Comparison of ENCODE assay signal across 11 cellular contexts in genomic region chr21:42561742-42562141, GRCh38. TPM values are rescaled to one million over a fixed set of nuclear protein-coding genes. Genes with fewer than 3 reads are reported as not detected.
DNase-seq lines count a peak whose midpoint lies in the region; ATAC-seq and TF ChIP-seq lines count a peak whose summit lies in the region.
"Had no signal": no experiment of that assay in that cellular context is flagged by ENCODE, and none has a peak within 500 bp of the region (broad histone marks: within the 10 kb centered on the region; RNA-seq: fewer than 3 reads in every experiment).

No MANE protein-coding gene starts in this region.

- peaks cover 5% of the 10 kb centered on the region for H3K4me1 ChIP-seq in lower lobe of right lung
- H3K4me1 ChIP-seq in psoas muscle = no peaks in the 10 kb centered on the region

- DNase-seq in GM06990 (ENCODE audit: extremely low read depth, insufficient read length) (peak; percentile 55), NCI-H2196 (lab: John Stamatoyannopoulos, UW; ENCODE audit: unreplicated experiment) (peak; percentile 70), lower lobe of right lung (peak; percentile 44), osteocyte (ENCODE audit: extremely low spot score, unreplicated experiment) (no peak), psoas muscle (no peak), omental fat pad (ENCODE audit: low spot score) (no peak)
- DNase-seq in stimulated activated CD4-positive, alpha-beta T cell treated with anti-CD3 and anti-CD28 coated beads, Interleukin-2, amount 100 ng/mL, for 48 hours = no peak
- DNase-seq: activated CD4-positive, alpha-beta T cell treated with anti-CD3 and anti-CD28 coated beads, Interleukin-2, amount 10 ng/mL, durations not matched to agents 24 days and 14 days; NCI-H524; substantia nigra had no signal

- H3K36me3 Mint-ChIP-seq in osteocyte (ENCODE audit: unreplicated experiment) = peaks cover 27% of the 10 kb centered on the region

- H3K9me3 ChIP-seq in lower lobe of right lung (no peaks in the 10 kb centered on the region), psoas muscle (no peaks in the 10 kb centered on the region)

- H3K36me3 ChIP-seq in GM06990 (ENCODE audit: control insufficient read depth, insufficient read depth, low read length) (peaks cover 6% of the 10 kb centered on the region), lower lobe of right lung (peaks cover 84% of the 10 kb centered on the region), psoas muscle (ENCODE audit: insufficient read depth in 1 of 2, low read depth in 1 of 2) (peaks cover 0 to 94% of the 10 kb centered on the region in 2 donors)

- peaks cover 10% of the 10 kb centered on the region for H3K4me1 Mint-ChIP-seq in osteocyte (ENCODE audit: unreplicated experiment)

- H3K27ac Mint-ChIP-seq in osteocyte (ENCODE audit: unreplicated experiment) = no peak overlapping the region
- H3K27ac Mint-ChIP-seq: activated CD4-positive, alpha-beta T cell treated with anti-CD3 and anti-CD28 coated beads, Interleukin-2, amount 10 ng/mL, durations not matched to agents 24 days and 14 days had no signal

- H3K27ac ChIP-seq in lower lobe of right lung = no peak overlapping the region
- H3K27ac ChIP-seq in psoas muscle = no peak overlapping the region

- intact Hi-C loops in lower lobe of right lung (cut with DNase I) (no loop called here), psoas muscle (cut with DNase I) (no loop called here)

- no peaks in the 10 kb centered on the region for H3K27me3 ChIP-seq in GM06990 (replicated peaks; ENCODE audit: control insufficient read depth, insufficient read depth, low read length)
- H3K27me3 ChIP-seq in lower lobe of right lung (ENCODE audit: low read depth) = no peaks in the 10 kb centered on the region
- H3K27me3 ChIP-seq in psoas muscle (ENCODE audit: insufficient read depth in 3 of 3, low read length in 2 of 3) = no peaks in the 10 kb centered on the region

- H3K4me3 ChIP-seq in GM06990 (replicated peaks; ENCODE audit: low read depth, low read length) (no peak overlapping the region), lower lobe of right lung (no peak overlapping the region), psoas muscle (no peak overlapping the region)

- TF ChIP-seq CTCF in GM06990 (IDR thresholded peaks at IDR 0.05; ENCODE audit: insufficient read depth, low read length, poor library complexity, severe bottlenecking) = no peak
- no peak for TF ChIP-seq CTCF in lower lobe of right lung (IDR thresholded peaks at IDR 0.05)
- no peak for TF ChIP-seq CTCF in osteocyte (IDR thresholded peaks at IDR 0.05)
- TF ChIP-seq CTCF in psoas muscle (IDR thresholded peaks at IDR 0.05) = no peak
- no peak for TF ChIP-seq CTCF in omental fat pad (IDR thresholded peaks at IDR 0.05)

- peak; percentile 68 for ATAC-seq in GM21576 (IDR thresholded peaks at IDR 0.05; ENCODE audit: unreplicated experiment)
- ATAC-seq in lower lobe of right lung = no peak
- no peak for ATAC-seq in psoas muscle
- ATAC-seq in omental fat pad (ENCODE audit: low FRiP score) = no peak

- no peaks in the 10 kb centered on the region for H3K27me3 Mint-ChIP-seq in osteocyte (ENCODE audit: unreplicated experiment)
- H3K27me3 Mint-ChIP-seq: activated CD4-positive, alpha-beta T cell treated with anti-CD3 and anti-CD28 coated beads, Interleukin-2, amount 10 ng/mL, durations not matched to agents 24 days and 14 days had no signal

- H3K9me3 Mint-ChIP-seq in osteocyte (ENCODE audit: unreplicated experiment) = no peaks in the 10 kb centered on the region
- H3K9me3 Mint-ChIP-seq: activated CD4-positive, alpha-beta T cell treated with anti-CD3 and anti-CD28 coated beads, Interleukin-2, amount 10 ng/mL, durations not matched to agents 24 days and 14 days had no signal

- WGBS in psoas muscle, 3 donors = 66 to 83% (median 72%) methylated on average over 11 to 12 of the region's 12 CpGs

- H3K4me3 Mint-ChIP-seq in osteocyte (ENCODE audit: unreplicated experiment) = no peak overlapping the region
- H3K4me3 Mint-ChIP-seq: activated CD4-positive, alpha-beta T cell treated with anti-CD3 and anti-CD28 coated beads, Interleukin-2, amount 10 ng/mL, durations not matched to agents 24 days and 14 days had no signal

RNA-seq across cellular contexts. Expression of gene SLC37A1, which starts 48.1 kb away (rescaled TPM):
- total RNA-seq in lower lobe of right lung (28.9 TPM), osteocyte (13.2 and 13.5 TPM in 2 replicates), psoas muscle (10 to 100 TPM in 2 of 4 donors, 1 to 10 TPM in 2; 8.0 to 18.9 (median 9.4) TPM), omental fat pad (10 to 100 TPM in 1 of 4 donors, 1 to 10 TPM in 3; 4.6 to 11.0 (median 6.0) TPM)
- polyA plus RNA-seq in psoas muscle = 1 to 10 TPM; 1.6 to 6.5 (median 3.8) TPM

Comparison
In these comparisons a context has a peak if more than half of its experiments do, and no peak if none do; other contexts are left out.
1. DNase-seq: peak in GM06990 (single experiment), NCI-H2196 (single experiment) and lower lobe of right lung (single experiment); none in osteocyte (single experiment), psoas muscle (0 of 2), omental fat pad (single experiment) and stimulated activated CD4-positive, alpha-beta T cell treated with anti-CD3 and anti-CD28 coated beads, Interleukin-2, amount 100 ng/mL, for 48 hours (0 of 2).